In the genomic region with DNA sequence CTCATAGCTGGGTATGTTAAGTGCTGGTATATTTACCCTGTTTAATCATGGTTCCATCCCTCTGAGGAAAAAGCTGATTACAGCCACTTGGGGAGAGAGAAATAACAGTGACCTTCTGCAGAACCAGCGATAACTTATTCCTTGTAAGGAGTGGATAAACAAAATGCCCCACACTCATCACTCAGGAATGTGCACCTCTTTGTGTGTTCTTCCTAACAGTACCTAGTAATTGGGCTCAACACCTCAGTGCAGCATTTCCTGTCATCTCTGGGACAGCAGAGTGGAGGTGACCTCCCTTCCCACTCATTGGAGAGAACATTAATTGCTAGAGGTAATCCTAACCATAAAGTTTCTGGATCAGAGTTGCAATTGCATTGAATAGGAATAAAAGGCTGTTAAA, we compare ENCODE assay signal across 11 cellular contexts.
A peak's percentile ranks its signal among the peaks of the same experiment; 100 is the strongest.
DNase-seq lines count a peak whose midpoint lies in the region; ATAC-seq, FAIRE-seq and TF ChIP-seq lines count a peak whose summit lies in the region.
"Had no signal": no experiment of that assay in that cellular context is flagged by ENCODE, and none has a peak within 500 bp of the region (broad histone marks: within the 10 kb centered on the region; RNA-seq: fewer than 3 reads in every experiment).

No MANE protein-coding gene starts in this region.

- H2AFZ ChIP-seq in SK-N-SH (ENCODE audit: low read depth) (no peak overlapping the region), astrocyte (ENCODE audit: low read depth, low read length) (no peak overlapping the region), hepatocyte (no peak overlapping the region)

- no peaks in the 10 kb centered on the region for H3K9me2 ChIP-seq in SK-N-SH
- H3K9me2 ChIP-seq in hepatocyte (replicated peaks; ENCODE audit: insufficient read depth) = no peaks in the 10 kb centered on the region

- H3K36me3 Mint-ChIP-seq in astrocyte (ENCODE audit: low read depth, unreplicated experiment) = no peaks in the 10 kb centered on the region
- no peaks in the 10 kb centered on the region for H3K36me3 Mint-ChIP-seq in CD8-positive, alpha-beta T cell
- no peaks in the 10 kb centered on the region for H3K36me3 Mint-ChIP-seq in activated CD4-positive, alpha-beta T cell treated with anti-CD3 and anti-CD28 coated beads for 36 hours (ENCODE audit: low read depth)

- H3K4me3 Mint-ChIP-seq in astrocyte (ENCODE audit: unreplicated experiment) = no peak overlapping the region
- no peak overlapping the region for H3K4me3 Mint-ChIP-seq in CD8-positive, alpha-beta T cell
- no peak overlapping the region for H3K4me3 Mint-ChIP-seq in activated CD4-positive, alpha-beta T cell treated with anti-CD3 and anti-CD28 coated beads for 36 hours

- H3K27ac ChIP-seq in SK-N-SH (ENCODE audit: low read depth in 2 of 2, low read length in 1 of 2) (no peak overlapping the region), astrocyte (ENCODE audit: low read depth, low read length) (peak overlapping the region; percentile 50), hepatocyte (peak overlapping the region; percentile 89), upper lobe of right lung (no peak overlapping the region)
- no peak overlapping the region for H3K27ac ChIP-seq in CD8-positive, alpha-beta T cell (ENCODE audit: low read depth, low read length)

- ATAC-seq in SK-N-SH treated with all-trans-retinoic acid at 6 μM for 48 hours (peak; percentile 54), upper lobe of right lung (peak; percentile 79), GM21447 (IDR thresholded peaks at IDR 0.05; ENCODE audit: unreplicated experiment) (no peak)
- no peak for ATAC-seq in CD8-positive, alpha-beta T cell
- no peak for ATAC-seq in activated CD4-positive, alpha-beta T cell treated with anti-CD3 and anti-CD28 coated beads for 36 hours

- WGBS in SK-N-SH (ENCODE audit: low lambda C conversion rate) = 91% methylated on average over 1 of the region's 1 CpG
- 20% methylated on average over 1 of the region's 1 CpG for WGBS in hepatocyte (ENCODE audit: low lambda C conversion rate, missing lambda C conversion rate)

- H3K9ac ChIP-seq in SK-N-SH (no peak overlapping the region), astrocyte (ENCODE audit: low read length) (no peak overlapping the region)

- no peaks in the 10 kb centered on the region for H3F3A ChIP-seq in SK-N-SH (replicated peaks; ENCODE audit: insufficient read depth)

- H3K9me3 ChIP-seq in SK-N-SH (no peaks in the 10 kb centered on the region), astrocyte (ENCODE audit: insufficient read depth, low read depth, low read length) (no peaks in the 10 kb centered on the region), hepatocyte (ENCODE audit: low read depth) (no peaks in the 10 kb centered on the region), upper lobe of right lung (no peaks in the 10 kb centered on the region)
- no peaks in the 10 kb centered on the region for H3K9me3 ChIP-seq in CD8-positive, alpha-beta T cell (ENCODE audit: low read length)

- peaks cover 18% of the 10 kb centered on the region for H3K4me1 Mint-ChIP-seq in astrocyte (ENCODE audit: low read depth, unreplicated experiment)
- H3K4me1 Mint-ChIP-seq in CD8-positive, alpha-beta T cell (ENCODE audit: low read depth) = no peaks in the 10 kb centered on the region
- H3K4me1 Mint-ChIP-seq in activated CD4-positive, alpha-beta T cell treated with anti-CD3 and anti-CD28 coated beads for 36 hours = no peaks in the 10 kb centered on the region

- POLR2A ChIA-PET in SK-N-SH (lab: Yijun Ruan, JAX) = no interaction called here
- POLR2A ChIA-PET in CD8-positive, alpha-beta T cell (lab: Charles Lee) = no interaction called here
- POLR2A ChIA-PET in activated CD4-positive, alpha-beta T cell treated with anti-CD3 and anti-CD28 coated beads for 36 hours (lab: Charles Lee) = no interaction called here

- peak; percentile 34 for FAIRE-seq in astrocyte (lab: Jason Lieb, UNC)
- FAIRE-seq: A204.1 had no signal

- no peak for TF ChIP-seq RAD21 in SK-N-SH (IDR thresholded peaks at IDR 0.05; ENCODE audit: low read length)

- no peaks in the 10 kb centered on the region for H3K27me3 Mint-ChIP-seq in astrocyte (ENCODE audit: low read depth, unreplicated experiment)
- peaks cover 4% of the 10 kb centered on the region for H3K27me3 Mint-ChIP-seq in CD8-positive, alpha-beta T cell (ENCODE audit: low read depth)
- H3K27me3 Mint-ChIP-seq in activated CD4-positive, alpha-beta T cell treated with anti-CD3 and anti-CD28 coated beads for 36 hours = peaks cover 2% of the 10 kb centered on the region

- H3K79me2 ChIP-seq in SK-N-SH (ENCODE audit: insufficient read depth) (no peaks in the 10 kb centered on the region), astrocyte (ENCODE audit: insufficient read depth, low read length) (no peaks in the 10 kb centered on the region), hepatocyte (no peaks in the 10 kb centered on the region)

- H3K27me3 ChIP-seq in SK-N-SH (ENCODE audit: insufficient read depth) = no peaks in the 10 kb centered on the region
- no peaks in the 10 kb centered on the region for H3K27me3 ChIP-seq in astrocyte (ENCODE audit: insufficient read depth, low read length)
- H3K27me3 ChIP-seq in hepatocyte = no peaks in the 10 kb centered on the region
- no peaks in the 10 kb centered on the region for H3K27me3 ChIP-seq in upper lobe of right lung
- no peaks in the 10 kb centered on the region for H3K27me3 ChIP-seq in CD8-positive, alpha-beta T cell (ENCODE audit: insufficient read depth, low read length)

- TF ChIP-seq EP300 in SK-N-SH (IDR thresholded peaks at IDR 0.05; ENCODE audit: borderline replicate concordance in 1 of 2, low read depth in 1 of 2, low read length in 1 of 2) = no peak

- H3K4me2 ChIP-seq in SK-N-SH (no peak overlapping the region), astrocyte (ENCODE audit: low read length) (peak overlapping the region; percentile 14), hepatocyte (no peak overlapping the region)

- H3K4me1 ChIP-seq in SK-N-SH (ENCODE audit: control insufficient read depth in 1 of 2, insufficient read depth in 2 of 2, low read depth in 1 of 2, low read length in 1 of 2) (no peaks in the 10 kb centered on the region; a peak in 1 of 4 replicates), astrocyte (ENCODE audit: insufficient read depth, low read length) (peaks cover 22% of the 10 kb centered on the region), hepatocyte (ENCODE audit: insufficient read depth) (peaks cover 21% of the 10 kb centered on the region), upper lobe of right lung (peaks cover under 1% of the 10 kb centered on the region)
- H3K4me1 ChIP-seq in CD8-positive, alpha-beta T cell (ENCODE audit: insufficient read depth, low read length) = no peaks in the 10 kb centered on the region

- no peaks in the 10 kb centered on the region for H4K20me1 ChIP-seq in SK-N-SH (ENCODE audit: insufficient read depth)
- no peaks in the 10 kb centered on the region for H4K20me1 ChIP-seq in astrocyte (ENCODE audit: insufficient read depth, low read length)
- no peaks in the 10 kb centered on the region for H4K20me1 ChIP-seq in hepatocyte (ENCODE audit: insufficient read depth, poor library complexity, severe bottlenecking)

- DNase-seq in SK-N-SH = no peak
- DNase-seq in astrocyte (ENCODE audit: low read depth) = peak; percentile 67
- peak; percentile 66 for DNase-seq in hepatocyte (ENCODE audit: low spot score)
- DNase-seq in upper lobe of right lung = no peak
- DNase-seq in CD8-positive, alpha-beta T cell = no peak
- no peak for DNase-seq in activated CD4-positive, alpha-beta T cell treated with anti-CD3 and anti-CD28 coated beads for 36 hours
- DNase-seq: DMS79 treated with DMSO at 0.1 percent for 48 hours, KG1 had no signal

- no peak overlapping the region for H3K27ac Mint-ChIP-seq in astrocyte (ENCODE audit: unreplicated experiment)
- H3K27ac Mint-ChIP-seq in CD8-positive, alpha-beta T cell = no peak overlapping the region
- H3K27ac Mint-ChIP-seq in activated CD4-positive, alpha-beta T cell treated with anti-CD3 and anti-CD28 coated beads for 36 hours = no peak overlapping the region

- intact Hi-C loops in upper lobe of right lung (cut with DNase I) = no loop called here
- intact Hi-C loops in CD8-positive, alpha-beta T cell (cut with DNase I, micrococcal nuclease) = no loop called here
- intact Hi-C loops in activated CD4-positive, alpha-beta T cell treated with anti-CD3 and anti-CD28 coated beads for 36 hours (cut with DNase I, micrococcal nuclease) = no loop called here

- CTCF ChIA-PET in SK-N-SH (lab: Yijun Ruan, JAX) = no interaction called here
- CTCF ChIA-PET in CD8-positive, alpha-beta T cell (lab: Charles Lee) = no interaction called here
- CTCF ChIA-PET in activated CD4-positive, alpha-beta T cell treated with anti-CD3 and anti-CD28 coated beads for 36 hours (lab: Charles Lee) = no interaction called here

- H3K36me3 ChIP-seq in SK-N-SH (replicated peaks in 1 of 2; ENCODE audit: control insufficient read depth in 1 of 2, insufficient read depth in 2 of 2, low read length in 1 of 2) (no peaks in the 10 kb centered on the region), astrocyte (ENCODE audit: insufficient read depth, low read length) (no peaks in the 10 kb centered on the region), hepatocyte (replicated peaks; ENCODE audit: insufficient read depth, low read depth) (no peaks in the 10 kb centered on the region), upper lobe of right lung (no peaks in the 10 kb centered on the region)
- H3K36me3 ChIP-seq in CD8-positive, alpha-beta T cell (ENCODE audit: insufficient read depth, low read length) = no peaks in the 10 kb centered on the region

- H3K9me3 Mint-ChIP-seq in astrocyte (ENCODE audit: unreplicated experiment) = no peaks in the 10 kb centered on the region
- H3K9me3 Mint-ChIP-seq in CD8-positive, alpha-beta T cell = no peaks in the 10 kb centered on the region
- H3K9me3 Mint-ChIP-seq in activated CD4-positive, alpha-beta T cell treated with anti-CD3 and anti-CD28 coated beads for 36 hours (ENCODE audit: low read depth) = no peaks in the 10 kb centered on the region

- H3K4me3 ChIP-seq in SK-N-SH (ENCODE audit: low read depth in 2 of 2, low read length in 1 of 2) = no peak overlapping the region
- no peak overlapping the region for H3K4me3 ChIP-seq in astrocyte (ENCODE audit: insufficient read depth, low read depth, low read length)
- no peak overlapping the region for H3K4me3 ChIP-seq in hepatocyte
- H3K4me3 ChIP-seq in upper lobe of right lung = no peak overlapping the region
- no peak overlapping the region for H3K4me3 ChIP-seq in CD8-positive, alpha-beta T cell (ENCODE audit: low read depth, low read length)

- no peak for TF ChIP-seq CTCF in SK-N-SH (IDR thresholded peaks at IDR 0.05)
- no peak for TF ChIP-seq CTCF in astrocyte (IDR thresholded peaks at IDR 0.05; ENCODE audit: insufficient read depth, low read depth, low read length)
- TF ChIP-seq CTCF in hepatocyte (IDR thresholded peaks at IDR 0.05; ENCODE audit: poor library complexity) = no peak
- TF ChIP-seq CTCF in upper lobe of right lung (IDR thresholded peaks at IDR 0.05) = no peak
- no peak for TF ChIP-seq CTCF in CD8-positive, alpha-beta T cell (IDR thresholded peaks at IDR 0.05)

TF ChIP-seq in SK-N-SH treated with all-trans-retinoic acid at 6 μM for 48 hours, 23 proteins besides CTCF, POLR2A, EP300 and RAD21 (continues in another document):
- TF ChIP-seq ESRRG (CRISPR knock-in tag; IDR thresholded peaks at IDR 0.05) = no peak
- no peak for TF ChIP-seq PPARA (CRISPR knock-in tag; IDR thresholded peaks at IDR 0.05; ENCODE audit: borderline replicate concordance)

Comparison
In these comparisons a context has a peak if more than half of its experiments do, and no peak if none do; other contexts are left out.
1. ATAC-seq: peak in SK-N-SH treated with all-trans-retinoic acid at 6 μM for 48 hours (single experiment) and upper lobe of right lung (single experiment); none in GM21447 (single experiment), CD8-positive, alpha-beta T cell (single experiment) and activated CD4-positive, alpha-beta T cell treated with anti-CD3 and anti-CD28 coated beads for 36 hours (single experiment).
2. DNase-seq: peak in astrocyte (single experiment) and hepatocyte (single experiment); none in SK-N-SH (single experiment), upper lobe of right lung (single experiment), CD8-positive, alpha-beta T cell (0 of 7) and activated CD4-positive, alpha-beta T cell treated with anti-CD3 and anti-CD28 coated beads for 36 hours (single experiment).
3. H3K27ac ChIP-seq: peak in astrocyte (single experiment) and hepatocyte (single experiment); none in SK-N-SH (0 of 2), upper lobe of right lung (single experiment) and CD8-positive, alpha-beta T cell (single experiment).